1 cellular context compared by ENCODE assay signal in genomic region chr10:86868353-86868752, GRCh38.
TF ChIP-seq lines count a peak whose summit lies in the region.

No MANE protein-coding gene starts in this region.

TF ChIP-seq in H1, 55 proteins besides CTCF, POLR2A, EP300 and RAD21 (continued from another document):
- TF ChIP-seq CHD7 (IDR thresholded peaks at IDR 0.05; ENCODE audit: insufficient replicate concordance, low read length) (peak; percentile 54), PHF8 (conservative IDR thresholded peaks at IDR 0.05; ENCODE audit: low read depth, low read length) (no peak), SRF (IDR thresholded peaks at IDR 0.05; ENCODE audit: low read depth, low read length) (no peak), CTBP2 (IDR thresholded peaks at IDR 0.05; ENCODE audit: borderline replicate concordance, insufficient read depth, insufficient read length, low read length) (peak; percentile 29), YY1 (IDR thresholded peaks at IDR 0.05; ENCODE audit: low read depth, low read length) (0 out of 2 replicates have a peak, but pooled peaks have one; percentile 42), RNF2 (IDR thresholded peaks at IDR 0.05; ENCODE audit: borderline replicate concordance, low read depth, low read length, missing control alignments, poor library complexity, severe bottlenecking) (no peak), ASH2L (IDR thresholded peaks at IDR 0.05; ENCODE audit: low read length) (peak; percentile 65), TBP (IDR thresholded peaks at IDR 0.05; ENCODE audit: low read depth, low read length) (peak; percentile 50; the same call in 1 of the 2 replicates), CHD2 (IDR thresholded peaks at IDR 0.05; ENCODE audit: low read length) (0 out of 2 replicates have a peak, but pooled peaks have one; percentile 20), SIN3A (conservative IDR thresholded peaks at IDR 0.05 in 1 of 2, IDR thresholded peaks at IDR 0.05 in 1 of 2; ENCODE audit: low read depth in 1 of 2, low read length in 2 of 2) (0 out of 4 replicates have a peak, but pooled peaks of 1 of the 2 experiments have one; percentile 55), SP1 (IDR thresholded peaks at IDR 0.05; ENCODE audit: low read depth, low read length) (no peak; the same call in 1 of the 2 replicates), NANOG (IDR thresholded peaks at IDR 0.05; ENCODE audit: insufficient read depth, low read depth, low read length, poor library complexity, severe bottlenecking) (no peak), EZH2 (IDR thresholded peaks at IDR 0.05; ENCODE audit: low read depth, low read length, severe bottlenecking) (no peak)
TF ChIP-seq in H1: peak in this region for 9.
